Comparison of ENCODE assay signal across 31 cellular contexts in the genomic region with DNA sequence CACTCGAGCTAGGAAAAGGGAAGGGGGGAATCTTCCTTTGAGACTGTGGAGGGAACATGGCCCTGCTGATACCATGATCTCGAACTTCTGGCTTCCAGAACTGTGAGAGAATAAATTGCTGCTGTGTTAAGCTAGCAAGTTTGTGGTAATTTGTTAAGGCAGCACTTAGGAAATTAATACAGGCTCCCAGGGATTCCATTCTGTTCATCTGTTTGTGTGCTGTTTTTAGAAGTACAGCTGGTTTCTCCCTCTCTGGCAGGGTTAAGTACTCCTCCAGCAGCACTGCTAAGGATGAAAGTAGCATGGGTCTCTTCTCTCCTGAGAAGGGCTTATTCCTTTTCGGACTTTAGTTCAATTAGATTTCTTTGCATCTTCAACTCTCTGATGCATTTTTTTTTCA.
"Had no signal": no experiment of that assay in that cellular context is flagged by ENCODE, and none has a peak within 500 bp of the region (broad histone marks: within the 10 kb centered on the region; RNA-seq: fewer than 3 reads in every experiment).

No MANE protein-coding gene starts in this region.

- H3K4me2 ChIP-seq: smooth muscle cell had no signal

- H3K27me3 ChIP-seq: neutrophil, ovary, right lobe of liver, sigmoid colon, spleen, suprapubic skin, testis, tibial artery, transverse colon, upper lobe of left lung, vagina had no signal

- H3K79me2 ChIP-seq: parathyroid adenoma had no signal

- DNase-seq: naive thymus-derived CD8-positive, alpha-beta T cell; nephron progenitor cell; nucleus accumbens; ovary; posterior cingulate gyrus; psoas muscle; right cardiac atrium; right lobe of liver; sigmoid colon; spleen; stimulated activated CD4-positive, alpha-beta T cell treated with anti-CD3 and anti-CD28 coated beads, Interleukin-12 subunit alpha, Interleukin-12 subunit beta, amount 100 ng/mL, for 4 hours; stimulated activated CD4-positive, alpha-beta T cell treated with anti-CD3 and anti-CD28 coated beads, Interleukin-1b, Interleukin-23, amount 100 ng/mL, for 48 hours; stimulated activated CD4-positive, alpha-beta T cell treated with anti-CD3 and anti-CD28 coated beads, Interleukin-4, amount 100 ng/mL, for 1 hour; stimulated activated CD4-positive, alpha-beta T cell treated with anti-CD3 and anti-CD28 coated beads, Interleukin-4, amount 100 ng/mL, for 4 hours; stimulated activated CD8-positive, alpha-beta memory T cell treated with anti-CD3 and anti-CD28 coated beads, Interleukin-4, amount 100 ng/mL, for 48 hours; stimulated activated naive CD4-positive, alpha-beta T cell; stimulated activated naive CD8-positive, alpha-beta T cell treated with anti-CD3 and anti-CD28 coated beads, Interleukin-15, amount 100 ng/mL, for 72 hours; stimulated activated naive CD8-positive, alpha-beta T cell treated with anti-CD3 and anti-CD28 coated beads, Interleukin-15, Interleukin-2, amounts not matched to agents 100 U/mL and 50 U/mL, for 24 hours; substantia nigra; testis; tibial artery; transverse colon; upper lobe of left lung had no signal

- H3K9me3 ChIP-seq: neutrophil, ovary, psoas muscle, right lobe of liver, sigmoid colon, suprapubic skin, testis, transverse colon, upper lobe of left lung, vagina had no signal

- H2AFZ ChIP-seq: parathyroid adenoma had no signal

- H3K27ac ChIP-seq: neutrophil, ovary, parathyroid adenoma, psoas muscle, right lobe of liver, sigmoid colon, skin epidermis, spleen, suprapubic skin, testis, tibial artery, transverse colon, upper lobe of left lung, vagina had no signal

- H3K9ac ChIP-seq: parathyroid adenoma had no signal

- ATAC-seq: naive thymus-derived CD8-positive, alpha-beta T cell; natural killer cell treated with Interleukin-12 subunit alpha and Interleukin-12 subunit beta and Interleukin-15 and Interleukin-18, amount 100 ng/mL, for 72 hours; psoas muscle; right cardiac atrium; right lobe of liver; stimulated activated memory B cell treated with anti-CD40 and anti-IgM and Interleukin-4, amounts not matched to agents 10 μg/mL and 1 μg/mL and 100 μg/mL, for 72 hours; stimulated activated naive CD8-positive, alpha-beta T cell treated with anti-CD3 and anti-CD28 coated beads, Interleukin-15, amount 100 ng/mL, for 72 hours; stimulated activated naive CD8-positive, alpha-beta T cell treated with anti-CD3 and anti-CD28 coated beads, Interleukin-15, Interleukin-2, amounts not matched to agents 100 U/mL and 50 U/mL, for 24 hours had no signal

- H3K4me1 ChIP-seq: parathyroid adenoma, psoas muscle, right lobe of liver, suprapubic skin, testis, tibial artery, upper lobe of left lung, vagina had no signal

- H3K36me3 ChIP-seq: neutrophil, ovary, right lobe of liver, sigmoid colon, spleen, suprapubic skin, tibial artery, transverse colon, upper lobe of left lung, vagina had no signal

- H3K4me3 ChIP-seq: ovary, psoas muscle, right lobe of liver, sigmoid colon, skin epidermis, smooth muscle cell, spleen, suprapubic skin, testis, tibial artery, transverse colon, upper lobe of left lung, vagina had no signal
